In the genomic region with DNA sequence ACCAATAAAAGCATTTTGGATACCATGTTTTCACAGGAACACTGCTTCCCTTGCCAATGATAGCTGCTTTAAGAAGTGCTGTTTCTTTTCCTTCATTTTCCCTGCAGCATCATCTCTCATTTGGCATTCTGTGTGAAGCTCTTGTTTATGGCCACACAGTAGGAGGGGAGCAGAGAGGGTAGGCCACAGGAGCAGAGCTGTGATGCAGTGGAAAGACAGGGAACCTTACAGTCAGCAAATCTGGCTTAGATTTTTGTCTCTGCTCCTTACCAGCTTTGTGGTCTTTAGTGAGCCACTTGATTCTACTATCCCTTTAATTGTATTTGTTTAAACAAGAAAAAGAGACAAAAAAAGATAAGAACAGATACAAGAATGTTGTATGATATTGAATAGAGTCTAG, we compare ENCODE assay signal across 19 cellular contexts.
DNase-seq lines count a peak whose midpoint lies in the region; ATAC-seq, FAIRE-seq and TF ChIP-seq lines count a peak whose summit lies in the region.
"Had no signal": no experiment of that assay in that cellular context is flagged by ENCODE, and none has a peak within 500 bp of the region (broad histone marks: within the 10 kb centered on the region; RNA-seq: fewer than 3 reads in every experiment).

No MANE protein-coding gene starts in this region.

- H3K9me3 ChIP-seq in K562 (replicated peaks; ENCODE audit: control insufficient read depth, insufficient read depth, low read depth, low read length) (no peaks in the 10 kb centered on the region), H1 (ENCODE audit: insufficient read depth in 2 of 2, low read depth in 1 of 2, low read length in 1 of 2) (no peaks in the 10 kb centered on the region), mesenchymal stem cell (ENCODE audit: control insufficient read depth, low read length) (no peaks in the 10 kb centered on the region), suprapubic skin (no peaks in the 10 kb centered on the region)
- H3K9me3 ChIP-seq: A549, HAP-1 had no signal

- H3K18ac ChIP-seq in H1 (ENCODE audit: extremely low read depth, low read length) (no peak overlapping the region), mesenchymal stem cell (ENCODE audit: low read depth in 1 of 2, low read length in 2 of 2) (peak overlapping the region; percentile 1 to 58)

- H3K27ac ChIP-seq in K562 (ENCODE audit: extremely low read depth, low read depth, low read length): no peak overlapping the region
- H3K27ac ChIP-seq in H1 (ENCODE audit: low read depth, low read length): no peak overlapping the region
- no peak overlapping the region for H3K27ac ChIP-seq in mesenchymal stem cell (ENCODE audit: low read length, poor library complexity, severe bottlenecking)
- no peak overlapping the region for H3K27ac ChIP-seq in suprapubic skin
- H3K27ac ChIP-seq: A549 had no signal

- TF ChIP-seq EP300 in K562 (IDR thresholded peaks at IDR 0.05; ENCODE audit: low read length): no peak
- no peak for TF ChIP-seq EP300 in H1 (IDR thresholded peaks at IDR 0.05; ENCODE audit: borderline replicate concordance in 1 of 2, low read depth in 2 of 2, low read length in 2 of 2)
- TF ChIP-seq EP300 in suprapubic skin (IDR thresholded peaks at IDR 0.05): no peak

- H4K8ac ChIP-seq in H1 (ENCODE audit: extremely low read depth, insufficient read depth, low read length): no peak overlapping the region
- H4K8ac ChIP-seq in mesenchymal stem cell (ENCODE audit: low read length): peak overlapping the region; percentile 87

- no peak for TF ChIP-seq CTCF in K562 (IDR thresholded peaks at IDR 0.05 in 2 of 3, conservative IDR thresholded peaks at IDR 0.05 in 1 of 3; ENCODE audit: insufficient read depth in 2 of 3, low read depth in 1 of 3, low read length in 3 of 3)
- no peak for TF ChIP-seq CTCF in H1 (IDR thresholded peaks at IDR 0.05; ENCODE audit: control extremely low read depth in 1 of 3, insufficient read depth in 1 of 3, low read depth in 1 of 3, low read length in 3 of 3)
- no peak for TF ChIP-seq CTCF in suprapubic skin (IDR thresholded peaks at IDR 0.05)

- no peak overlapping the region for H2BK12ac ChIP-seq in H1 (ENCODE audit: low read depth, low read length)
- H2BK12ac ChIP-seq in mesenchymal stem cell (ENCODE audit: low read length in 2 of 2): peak overlapping the region; percentile 3 to 91

- H2BK15ac ChIP-seq in H1 (ENCODE audit: low read length): no peak overlapping the region
- H2BK15ac ChIP-seq in mesenchymal stem cell (ENCODE audit: low read depth, poor library complexity, severe bottlenecking): no peak overlapping the region

- H3K9ac ChIP-seq in K562 (ENCODE audit: insufficient read depth in 1 of 2, low read depth in 2 of 2, low read length in 2 of 2): no peak overlapping the region
- H3K9ac ChIP-seq in H1 (replicated peaks in 1 of 4; ENCODE audit: extremely low read depth in 1 of 4, low read depth in 3 of 4, low read length in 3 of 4): no peak overlapping the region
- peak overlapping the region; percentile 19 for H3K9ac ChIP-seq in mesenchymal stem cell (ENCODE audit: low read length)

- H3K27me3 ChIP-seq in K562 (ENCODE audit: control insufficient read depth in 2 of 2, insufficient read depth in 2 of 2, low read length in 2 of 2) (no peaks in the 10 kb centered on the region), H1 (replicated peaks in 1 of 4; ENCODE audit: control insufficient read depth in 3 of 4, extremely low read depth in 1 of 4, insufficient read depth in 3 of 4, low read length in 3 of 4) (no peaks in the 10 kb centered on the region), mesenchymal stem cell (ENCODE audit: control insufficient read depth in 1 of 2, insufficient read depth in 1 of 2, low read length in 2 of 2) (no peaks in the 10 kb centered on the region), suprapubic skin (no peaks in the 10 kb centered on the region)

- FAIRE-seq in K562 (lab: Jason Lieb, UNC) (no peak), H1 (lab: Jason Lieb, UNC) (no peak)
- FAIRE-seq: A549, D721Med, G401.6, GM12891 had no signal

- intact Hi-C loops in K562 (cut with micrococcal nuclease): no loop called here

- no peak overlapping the region for H3K4me2 ChIP-seq in K562 (ENCODE audit: insufficient read depth, low read length)
- no peak overlapping the region for H3K4me2 ChIP-seq in H1 (ENCODE audit: insufficient read depth in 1 of 2, low read depth in 2 of 2, low read length in 2 of 2)
- no peak overlapping the region for H3K4me2 ChIP-seq in mesenchymal stem cell (ENCODE audit: low read length, poor library complexity, severe bottlenecking)
- H3K4me2 ChIP-seq: A549 had no signal

- H3K4me3 Mint-ChIP-seq in activated T-cell treated with anti-CD3 and anti-CD28 coated beads, Interleukin-2, amount 50 U/mL, for 72 hours: no peak overlapping the region
- H3K4me3 Mint-ChIP-seq: CD14-positive monocyte; CD8-positive, alpha-beta T cell had no signal

- no peak for ATAC-seq in K562
- ATAC-seq in activated T-cell treated with anti-CD3 and anti-CD28 coated beads, Interleukin-2, amount 50 U/mL, for 72 hours (replicated peaks in 1 of 2): no peak
- ATAC-seq: A549; CD8-positive, alpha-beta T cell had no signal

- H4K91ac ChIP-seq in H1 (replicated peaks; ENCODE audit: insufficient read length, low read length) (no peak overlapping the region), mesenchymal stem cell (ENCODE audit: low read length) (peak overlapping the region; percentile 85)

- in situ Hi-C loops in K562 (cut with MboI): no loop called here

- H2BK5ac ChIP-seq in H1 (ENCODE audit: low read depth, low read length) (no peak overlapping the region), mesenchymal stem cell (ENCODE audit: low read depth, low read length, poor library complexity, severe bottlenecking) (no peak overlapping the region)

- H3K4me1 Mint-ChIP-seq in activated T-cell treated with anti-CD3 and anti-CD28 coated beads, Interleukin-2, amount 50 U/mL, for 72 hours (ENCODE audit: low read depth): no peaks in the 10 kb centered on the region
- H3K4me1 Mint-ChIP-seq: CD14-positive monocyte had no signal

- no peak for TF ChIP-seq RAD21 in K562 (CRISPR knock-in tag; conservative IDR thresholded peaks at IDR 0.05 in 1 of 2, IDR thresholded peaks at IDR 0.05 in 1 of 2)
- no peak for TF ChIP-seq RAD21 in H1 (IDR thresholded peaks at IDR 0.05 in 1 of 2, conservative IDR thresholded peaks at IDR 0.05 in 1 of 2; ENCODE audit: low read depth in 2 of 2, low read length in 2 of 2)

- H2BK120ac ChIP-seq in H1 (replicated peaks; ENCODE audit: low read depth, low read length): no peak overlapping the region
- no peak overlapping the region for H2BK120ac ChIP-seq in mesenchymal stem cell (ENCODE audit: low read depth, low read length)

- no TSS peak for BruUV-seq in K562 (replicated peaks; lab: Mats Ljungman, UMichigan)

- H3K23me2 ChIP-seq in H1 (ENCODE audit: low read depth, low read length): no peaks in the 10 kb centered on the region; the same call in 1 of the 2 replicates

- H3K4me3 ChIP-seq in K562: no peak overlapping the region
- no peak overlapping the region for H3K4me3 ChIP-seq in H1 (ENCODE audit: extremely low read depth in 1 of 4, insufficient read depth in 2 of 4, low read depth in 3 of 4, low read length in 4 of 4)
- peak overlapping the region in 1 of 2 experiments; percentile 11 for H3K4me3 ChIP-seq in mesenchymal stem cell (ENCODE audit: insufficient read depth in 1 of 2, low read depth in 1 of 2, low read length in 2 of 2)
- H3K4me3 ChIP-seq in suprapubic skin: no peak overlapping the region
- H3K4me3 ChIP-seq: A549, HAP-1 had no signal

- no peak overlapping the region for H2AK5ac ChIP-seq in H1 (ENCODE audit: low read depth, low read length)
- H2AK5ac ChIP-seq in mesenchymal stem cell (ENCODE audit: low read length, severe bottlenecking): no peak overlapping the region

- no peaks in the 10 kb centered on the region for H3K9me3 Mint-ChIP-seq in activated T-cell treated with anti-CD3 and anti-CD28 coated beads, Interleukin-2, amount 50 U/mL, for 72 hours
- H3K9me3 Mint-ChIP-seq: CD8-positive, alpha-beta T cell had no signal

- POLR2A ChIA-PET in K562 (lab: Yijun Ruan, JAX): interaction anchor here (0.6 to 2.6 kb wide), 8 partner anchors 8 to 54 kb away, joined by 3 to 18 read pairs (median 3); no protein-coding TSS in a partner anchor
- POLR2A ChIA-PET in H1 (lab: Charles Lee; ENCODE audit: partially characterized antibody): no interaction called here

- H2AFZ ChIP-seq in K562 (ENCODE audit: low read depth, low read length) (peak overlapping the region; percentile 41; the same call in 1 of the 2 replicates), H1 (ENCODE audit: low read length) (0 out of 2 replicates have a peak overlapping the region, but pooled peaks have one; percentile 24), mesenchymal stem cell (ENCODE audit: low read depth, low read length) (no peak overlapping the region)

- no peaks in the 10 kb centered on the region for H3K9me1 ChIP-seq in K562 (ENCODE audit: control insufficient read depth, insufficient read depth, low read length)

- H3K14ac ChIP-seq in H1 (ENCODE audit: insufficient read length) (no peak overlapping the region), mesenchymal stem cell (ENCODE audit: low read length in 2 of 2) (no peak overlapping the region)

- peaks cover 25% of the 10 kb centered on the region for H3K27me3 Mint-ChIP-seq in activated T-cell treated with anti-CD3 and anti-CD28 coated beads, Interleukin-2, amount 50 U/mL, for 72 hours (ENCODE audit: low read depth)

- H2BK20ac ChIP-seq in H1 (ENCODE audit: low read length): no peak overlapping the region

- DNase-seq in K562 (ENCODE audit: extremely low read depth in 1 of 4, low spot score in 3 of 4) (no peak), H1 (ENCODE audit: low read depth in 1 of 2, low spot score in 2 of 2) (no peak), mesenchymal stem cell (no peak), suprapubic skin (ENCODE audit: low spot score in 2 of 2) (no peak), NCI-H2227 treated with DMSO at 0.1 percent for 48 hours (lab: John Stamatoyannopoulos, UW) (no peak), activated T-cell treated with anti-CD3 and anti-CD28 coated beads for 4 hours (no peak)
- no peak for DNase-seq in activated T-cell treated with anti-CD3 and anti-CD28 coated beads, Interleukin-2, amount 50 U/mL, for 72 hours
- DNase-seq: CD8-positive, alpha-beta T cell; COR-L47; DMS153; DMS79 treated with DMSO at 0.1 percent for 48 hours; EL; GOT3 had no signal

- no peaks in the 10 kb centered on the region for H4K20me1 ChIP-seq in K562 (replicated peaks; ENCODE audit: control insufficient read depth, insufficient read depth, low read length)
- no peaks in the 10 kb centered on the region for H4K20me1 ChIP-seq in H1 (replicated peaks in 1 of 2; ENCODE audit: control insufficient read depth in 1 of 2, insufficient read depth in 2 of 2, low read length in 2 of 2)

- no peak overlapping the region for H3K4ac ChIP-seq in H1 (replicated peaks; ENCODE audit: insufficient read length, low read depth, low read length)
- peak overlapping the region in 1 of 2 experiments; percentile 1 for H3K4ac ChIP-seq in mesenchymal stem cell (ENCODE audit: low read depth in 1 of 2, low read length in 2 of 2)

- H3K79me1 ChIP-seq in H1 (ENCODE audit: low read depth, low read length) (no peaks in the 10 kb centered on the region), mesenchymal stem cell (replicated peaks; ENCODE audit: low read length, poor library complexity, severe bottlenecking) (no peaks in the 10 kb centered on the region)

- no peak overlapping the region for H3K27ac Mint-ChIP-seq in activated T-cell treated with anti-CD3 and anti-CD28 coated beads, Interleukin-2, amount 50 U/mL, for 72 hours
- H3K27ac Mint-ChIP-seq: CD14-positive monocyte; CD8-positive, alpha-beta T cell had no signal

- no peak overlapping the region for H3K56ac ChIP-seq in H1 (replicated peaks; ENCODE audit: insufficient read length, low read depth, low read length)

- no peak overlapping the region for H4K5ac ChIP-seq in H1 (ENCODE audit: insufficient read length, low read depth, low read length)

- H3K36me3 ChIP-seq in K562 (ENCODE audit: control insufficient read depth, insufficient read depth, low read length) (no peaks in the 10 kb centered on the region), H1 (ENCODE audit: control insufficient read depth in 2 of 4, insufficient read depth in 4 of 4, low read length in 3 of 4) (no peaks in the 10 kb centered on the region), mesenchymal stem cell (ENCODE audit: control insufficient read depth in 1 of 2, insufficient read depth in 2 of 2, low read depth in 1 of 2, low read length in 2 of 2) (peaks cover 0 to 20% of the 10 kb centered on the region in 2 experiments), suprapubic skin (no peaks in the 10 kb centered on the region)
- H3K36me3 ChIP-seq: HAP-1 had no signal

- TF ChIP-seq POLR2A in K562 (conservative IDR thresholded peaks at IDR 0.05) (no peak), H1 (IDR thresholded peaks at IDR 0.05; ENCODE audit: control extremely low read depth in 1 of 2, low read depth in 2 of 2, low read length in 2 of 2) (no peak), suprapubic skin (IDR thresholded peaks at IDR 0.05) (no peak)

- CTCF ChIA-PET in K562 (lab: Yijun Ruan, JAX; ENCODE audit: low intra/inter-chr PET ratio): no interaction called here
- CTCF ChIA-PET in H1 (lab: Charles Lee; ENCODE audit: partially characterized antibody): interaction anchor here (0.8 to 3.6 kb wide), 4 partner anchors 22 to 319 kb away, joined by 3 to 12 read pairs (median 4); no protein-coding TSS in a partner anchor

- H3K36me3 Mint-ChIP-seq in activated T-cell treated with anti-CD3 and anti-CD28 coated beads, Interleukin-2, amount 50 U/mL, for 72 hours (ENCODE audit: insufficient read depth in 2 of 2): no peaks in the 10 kb centered on the region
- H3K36me3 Mint-ChIP-seq: CD14-positive monocyte; CD8-positive, alpha-beta T cell had no signal

- H3K23ac ChIP-seq in H1 (ENCODE audit: insufficient read length) (no peak overlapping the region), mesenchymal stem cell (ENCODE audit: low read length in 2 of 2) (no peak overlapping the region)

- peaks cover 32 to 56% of the 10 kb centered on the region in 2 experiments for H3K4me1 ChIP-seq in K562 (replicated peaks in 1 of 2; ENCODE audit: control insufficient read depth in 2 of 2, insufficient read depth in 2 of 2, low read length in 2 of 2)
- peaks cover 0 to 5% (median 2%) of the 10 kb centered on the region in 4 experiments; a peak in 3 of 7 replicates for H3K4me1 ChIP-seq in H1 (replicated peaks in 1 of 4; ENCODE audit: control insufficient read depth in 3 of 4, insufficient read depth in 4 of 4, low read length in 3 of 4)
- H3K4me1 ChIP-seq in mesenchymal stem cell (ENCODE audit: control insufficient read depth, insufficient read depth, low read depth, low read length): peaks cover 1% of the 10 kb centered on the region
- H3K4me1 ChIP-seq in suprapubic skin: peaks cover 7% of the 10 kb centered on the region
- H3K4me1 ChIP-seq: HAP-1 had no signal

- H3K79me2 ChIP-seq in K562 (ENCODE audit: control insufficient read depth, insufficient read depth, low read length): no peaks in the 10 kb centered on the region
- no peaks in the 10 kb centered on the region for H3K79me2 ChIP-seq in H1 (ENCODE audit: control insufficient read depth in 1 of 2, insufficient read depth in 2 of 2, low read length in 2 of 2)
